Comparison of ENCODE assay signal across 23 cellular contexts in genomic region chr16:77511053-77511452, GRCh38.
A peak's percentile ranks its signal among the peaks of the same experiment; 100 is the strongest.
DNase-seq lines count a peak whose midpoint lies in the region; ATAC-seq, FAIRE-seq and TF ChIP-seq lines count a peak whose summit lies in the region.
"Had no signal": no experiment of that assay in that cellular context is flagged by ENCODE, and none has a peak within 500 bp of the region (broad histone marks: within the 10 kb centered on the region; RNA-seq: fewer than 3 reads in every experiment).

No MANE protein-coding gene starts in this region.

- TF ChIP-seq RAD21 in A549 (conservative IDR thresholded peaks at IDR 0.05 in 1 of 2, IDR thresholded peaks at IDR 0.05 in 1 of 2), result no peak

- TF ChIP-seq EP300 in A549 (IDR thresholded peaks at IDR 0.05), result no peak

- TF ChIP-seq CTCF in A549 (IDR thresholded peaks at IDR 0.05) (no peak), osteoblast (IDR thresholded peaks at IDR 0.05; ENCODE audit: extremely low read depth, low read depth, low read length) (no peak), upper lobe of right lung (IDR thresholded peaks at IDR 0.05) (no peak)

- FAIRE-seq in A549 (lab: Jason Lieb, UNC) (no peak), GM19239 (lab: Jason Lieb, UNC) (no peak)
- FAIRE-seq: A204.1, D721Med, G401.6, GM12891 had no signal

- POLR2A ChIA-PET in A549 (lab: Yijun Ruan, JAX), result no interaction called here

- H4K20me1 ChIP-seq in osteoblast (ENCODE audit: insufficient read depth, low read length), result no peaks in the 10 kb centered on the region
- H4K20me1 ChIP-seq: BLaER1 treated with 17β-estradiol and CSF1 and Interleukin-3, amounts not matched to agents 10 nM and 100 nM had no signal

- 2% methylated on average over 5 of the region's 5 CpGs for WGBS in A549 (ENCODE audit: missing lambda C conversion rate)

- no peaks in the 10 kb centered on the region for H3K4me1 ChIP-seq in A549
- no peaks in the 10 kb centered on the region for H3K4me1 ChIP-seq in osteoblast (ENCODE audit: insufficient read depth, low read length)
- no peaks in the 10 kb centered on the region for H3K4me1 ChIP-seq in upper lobe of right lung
- H3K4me1 ChIP-seq: BLaER1 treated with 17β-estradiol and CSF1 and Interleukin-3, amounts not matched to agents 10 nM and 100 nM; Caco-2 had no signal

- ATAC-seq in A549 (no peak), HG03095 (IDR thresholded peaks at IDR 0.05; ENCODE audit: unreplicated experiment) (no peak), upper lobe of right lung (no peak)

- intact Hi-C loops in upper lobe of right lung (cut with DNase I), result no loop called here

- no peaks in the 10 kb centered on the region for H3K36me3 ChIP-seq in osteoblast (ENCODE audit: insufficient read depth, low read length)
- no peaks in the 10 kb centered on the region for H3K36me3 ChIP-seq in upper lobe of right lung
- H3K36me3 ChIP-seq: BLaER1 treated with 17β-estradiol and CSF1 and Interleukin-3, amounts not matched to agents 10 nM and 100 nM had no signal

- H3K79me2 ChIP-seq in osteoblast (ENCODE audit: insufficient read depth, low read length), result no peaks in the 10 kb centered on the region

- H2AFZ ChIP-seq in osteoblast (ENCODE audit: low read length), result no peak overlapping the region

- DNase-seq in A549 (ENCODE audit: low read depth in 1 of 2, low spot score in 1 of 2), result no peak
- peak; percentile 1 for DNase-seq in COLO829 (ENCODE audit: low spot score)
- peak; percentile 36 for DNase-seq in NCI-H1048 (lab: John Stamatoyannopoulos, UW)
- DNase-seq in osteoblast (ENCODE audit: insufficient read length, low spot score, missing footprints), result peak; percentile 52
- no peak for DNase-seq in GM19239 (ENCODE audit: insufficient read length, low spot score)
- no peak for DNase-seq in GM19238 (ENCODE audit: insufficient read length, low spot score)
- DNase-seq in upper lobe of right lung, result no peak
- DNase-seq: 8988T; AML-193; Caco-2; Calu3; CD4-positive, alpha-beta memory T cell; CD4-positive, CD25-positive, alpha-beta regulatory T cell; CD8-positive, alpha-beta memory T cell; DMS79 treated with DMSO at 0.1 percent for 48 hours; GF-D8 had no signal

- H3K4me3 ChIP-seq in A549, result no peak overlapping the region
- H3K4me3 ChIP-seq in osteoblast (ENCODE audit: insufficient read depth, low read length), result no peak overlapping the region
- H3K4me3 ChIP-seq in upper lobe of right lung, result no peak overlapping the region
- H3K4me3 ChIP-seq: BLaER1 treated with 17β-estradiol and CSF1 and Interleukin-3, amounts not matched to agents 10 nM and 100 nM had no signal

- no peak overlapping the region for H3K4me2 ChIP-seq in A549
- no peak overlapping the region for H3K4me2 ChIP-seq in osteoblast (ENCODE audit: insufficient read depth, low read length)
- H3K4me2 ChIP-seq: BLaER1 treated with 17β-estradiol and CSF1 and Interleukin-3, amounts not matched to agents 10 nM and 100 nM had no signal

- H3K27ac ChIP-seq in A549 (no peak overlapping the region), osteoblast (ENCODE audit: low read depth, low read length) (no peak overlapping the region), upper lobe of right lung (no peak overlapping the region)
- H3K27ac ChIP-seq: BLaER1 treated with 17β-estradiol and CSF1 and Interleukin-3, amounts not matched to agents 10 nM and 100 nM; C4-2B had no signal

- TF ChIP-seq POLR2A in A549 (IDR thresholded peaks at IDR 0.05; ENCODE audit: low read length), result no peak

- H3K9me3 ChIP-seq in A549, result no peaks in the 10 kb centered on the region
- H3K9me3 ChIP-seq in osteoblast (ENCODE audit: low read depth, low read length), result no peaks in the 10 kb centered on the region
- no peaks in the 10 kb centered on the region for H3K9me3 ChIP-seq in upper lobe of right lung
- H3K9me3 ChIP-seq: BLaER1 treated with 17β-estradiol and CSF1 and Interleukin-3, amounts not matched to agents 10 nM and 100 nM; Caco-2 had no signal

- CTCF ChIA-PET in A549 (lab: Yijun Ruan, JAX), result interaction anchor here (0.5 to 1.0 kb wide), 2 partner anchors 39 to 73 kb away, joined by 3 read pairs; no protein-coding TSS in a partner anchor

- no peaks in the 10 kb centered on the region for H3K27me3 ChIP-seq in osteoblast (ENCODE audit: insufficient read depth, low read length)
- no peaks in the 10 kb centered on the region for H3K27me3 ChIP-seq in upper lobe of right lung
- H3K27me3 ChIP-seq: BLaER1 treated with 17β-estradiol and CSF1 and Interleukin-3, amounts not matched to agents 10 nM and 100 nM had no signal

TF ChIP-seq in A549, 52 proteins besides CTCF, POLR2A, EP300 and RAD21:
- TF ChIP-seq GATA3 (IDR thresholded peaks at IDR 0.05; ENCODE audit: borderline replicate concordance) (no peak), MAFK (IDR thresholded peaks at IDR 0.05; ENCODE audit: partially characterized antibody) (peak; percentile 18)

Comparison
In these comparisons a context has a peak if more than half of its experiments do, and no peak if none do; other contexts are left out.
1. DNase-seq: peak in COLO829 (single experiment), NCI-H1048 (single experiment) and osteoblast (single experiment); none in A549 (0 of 2), GM19239 (single experiment), GM19238 (single experiment) and upper lobe of right lung (single experiment).